Comparison of ENCODE assay signal across 1 cellular context in the genomic region with DNA sequence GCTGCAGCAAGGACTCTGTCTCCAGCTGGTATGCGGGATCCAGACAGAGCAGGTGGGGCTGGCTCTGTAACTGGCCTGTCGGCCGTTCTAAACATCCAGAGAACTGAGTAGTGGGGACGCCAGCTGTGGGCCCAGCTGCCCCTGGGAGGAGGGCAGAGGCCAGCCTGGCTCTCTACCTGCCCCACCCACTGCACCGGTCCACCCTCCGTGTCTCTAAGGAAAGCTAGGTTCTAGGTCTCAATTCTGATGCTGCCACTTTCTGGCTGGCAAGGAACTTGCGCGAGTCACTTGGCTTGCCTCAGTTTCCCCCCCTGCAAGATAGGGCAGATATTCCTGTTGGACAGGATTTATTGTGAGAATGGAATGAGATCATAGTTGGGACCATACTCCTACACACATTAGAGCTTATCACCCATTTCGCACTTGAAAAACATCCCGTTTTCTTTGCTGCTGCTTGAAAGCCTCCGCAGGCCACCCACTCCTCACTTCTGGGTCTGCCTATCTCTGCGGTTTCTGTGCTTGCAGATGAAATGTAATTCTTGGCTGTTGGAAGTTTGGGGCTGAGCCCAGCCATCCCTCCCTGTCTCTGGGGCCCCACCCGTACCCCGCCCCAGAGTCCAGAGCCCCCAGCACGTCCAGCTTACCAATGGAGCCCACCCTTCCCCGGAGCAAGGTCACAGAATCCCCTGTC.
TF ChIP-seq lines count a peak whose summit lies in the region.

No MANE protein-coding gene starts in this region.

TF ChIP-seq in K562, 482 proteins besides CTCF, POLR2A, EP300 and RAD21 (continued from another document and continues in another):
- TF ChIP-seq, protein P1, sequence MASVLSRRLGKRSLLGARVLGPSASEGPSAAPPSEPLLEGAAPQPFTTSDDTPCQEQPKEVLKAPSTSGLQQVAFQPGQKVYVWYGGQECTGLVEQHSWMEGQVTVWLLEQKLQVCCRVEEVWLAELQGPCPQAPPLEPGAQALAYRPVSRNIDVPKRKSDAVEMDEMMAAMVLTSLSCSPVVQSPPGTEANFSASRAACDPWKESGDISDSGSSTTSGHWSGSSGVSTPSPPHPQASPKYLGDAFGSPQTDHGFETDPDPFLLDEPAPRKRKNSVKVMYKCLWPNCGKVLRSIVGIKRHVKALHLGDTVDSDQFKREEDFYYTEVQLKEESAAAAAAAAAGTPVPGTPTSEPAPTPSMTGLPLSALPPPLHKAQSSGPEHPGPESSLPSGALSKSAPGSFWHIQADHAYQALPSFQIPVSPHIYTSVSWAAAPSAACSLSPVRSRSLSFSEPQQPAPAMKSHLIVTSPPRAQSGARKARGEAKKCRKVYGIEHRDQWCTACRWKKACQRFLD (CRISPR knock-in tag; IDR thresholded peaks at IDR 0.05), result peak; percentile 54; the same call in 1 of the 2 replicates
- TF ChIP-seq ZNF318 (IDR thresholded peaks at IDR 0.05; ENCODE audit: borderline replicate concordance in 1 of 2, low read depth in 1 of 2) (no peak), SRSF9 (IDR thresholded peaks at IDR 0.05; ENCODE audit: borderline replicate concordance, low read depth, low read length) (no peak), ADNP (tag; IDR thresholded peaks at IDR 0.05) (no peak), RCOR1 (IDR thresholded peaks at IDR 0.05; ENCODE audit: borderline replicate concordance in 1 of 2, low read depth in 2 of 2, low read length in 2 of 2) (peak in 1 of 2 experiments; percentile 96; a peak in 2 of 4 replicates), EHMT2 (IDR thresholded peaks at IDR 0.05) (no peak), DPF2 (IDR thresholded peaks at IDR 0.05) (peak; percentile 91), TCF3 (CRISPR knock-in tag; IDR thresholded peaks at IDR 0.05) (peak; percentile 93), ESRRB (CRISPR knock-in tag; IDR thresholded peaks at IDR 0.05; ENCODE audit: borderline replicate concordance) (no peak), ZNF316 (IDR thresholded peaks at IDR 0.05) (no peak), CBFB (CRISPR knock-in tag; IDR thresholded peaks at IDR 0.05) (0 out of 2 replicates have a peak, but pooled peaks have one; percentile 24), FOSL1 (tag; conservative IDR thresholded peaks at IDR 0.05) (0 out of 2 replicates have a peak, but pooled peaks have one; percentile 29), FOXO4 (CRISPR knock-in tag; IDR thresholded peaks at IDR 0.05) (no peak), ZKSCAN8 (CRISPR knock-in tag; IDR thresholded peaks at IDR 0.05) (no peak), HDAC1 (IDR thresholded peaks at IDR 0.05) (peak in 1 of 2 experiments; percentile 84; a peak in 2 of 4 replicates), TCF7 (IDR thresholded peaks at IDR 0.05; ENCODE audit: borderline replicate concordance) (peak; percentile 98), SMARCA4 (IDR thresholded peaks at IDR 0.05) (peak; percentile 90), E2F3 (CRISPR knock-in tag; IDR thresholded peaks at IDR 0.05) (no peak), CTBP1 (IDR thresholded peaks at IDR 0.05; ENCODE audit: borderline replicate concordance) (peak; percentile 50; the same call in 1 of the 2 replicates), ZNF639 (CRISPR knock-in tag; conservative IDR thresholded peaks at IDR 0.05 in 1 of 2, IDR thresholded peaks at IDR 0.05 in 1 of 2) (0 out of 4 replicates have a peak, but pooled peaks of 1 of the 2 experiments have one; percentile 30), TFAP4 (CRISPR knock-in tag; IDR thresholded peaks at IDR 0.05; ENCODE audit: borderline replicate concordance) (peak; percentile 48; the same call in 1 of the 2 replicates), SMARCA5 (IDR thresholded peaks at IDR 0.05) (no peak), RB1 (IDR thresholded peaks at IDR 0.05; ENCODE audit: low read depth) (peak; percentile 62; the same call in 1 of the 2 replicates), TEAD4 (IDR thresholded peaks at IDR 0.05; ENCODE audit: low read length) (peak; percentile 94), TEAD4 (CRISPR knock-in tag; IDR thresholded peaks at IDR 0.05; ENCODE audit: borderline replicate concordance) (no peak), RHOXF2B (CRISPR knock-in tag; conservative IDR thresholded peaks at IDR 0.05) (no peak), BRD4 (IDR thresholded peaks at IDR 0.05) (no peak), ELK3 (CRISPR knock-in tag; IDR thresholded peaks at IDR 0.05) (no peak), YBX1 (IDR thresholded peaks at IDR 0.05) (no peak), NCOA1 (IDR thresholded peaks at IDR 0.05; ENCODE audit: low read depth) (peak; percentile 58; the same call in 1 of the 2 replicates), SMAD2 (IDR thresholded peaks at IDR 0.05; ENCODE audit: low read depth, low read length) (no peak), FOXJ2 (tag; IDR thresholded peaks at IDR 0.05) (no peak), RUNX1 (IDR thresholded peaks at IDR 0.05; ENCODE audit: low read depth) (peak; percentile 93), HNRNPLL (IDR thresholded peaks at IDR 0.05; ENCODE audit: low read depth, low read length, poor library complexity, severe bottlenecking) (no peak), HES1 (IDR thresholded peaks at IDR 0.05; ENCODE audit: low read depth) (0 out of 2 replicates have a peak, but pooled peaks have one; percentile 52), PML (IDR thresholded peaks at IDR 0.05; ENCODE audit: low read length) (peak; percentile 83), CREM (IDR thresholded peaks at IDR 0.05; ENCODE audit: low read depth) (peak; percentile 69; the same call in 1 of the 2 replicates)
- TF ChIP-seq, protein P2, sequence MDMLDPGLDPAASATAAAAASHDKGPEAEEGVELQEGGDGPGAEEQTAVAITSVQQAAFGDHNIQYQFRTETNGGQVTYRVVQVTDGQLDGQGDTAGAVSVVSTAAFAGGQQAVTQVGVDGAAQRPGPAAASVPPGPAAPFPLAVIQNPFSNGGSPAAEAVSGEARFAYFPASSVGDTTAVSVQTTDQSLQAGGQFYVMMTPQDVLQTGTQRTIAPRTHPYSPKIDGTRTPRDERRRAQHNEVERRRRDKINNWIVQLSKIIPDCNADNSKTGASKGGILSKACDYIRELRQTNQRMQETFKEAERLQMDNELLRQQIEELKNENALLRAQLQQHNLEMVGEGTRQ (CRISPR knock-in tag; IDR thresholded peaks at IDR 0.05), result no peak
- TF ChIP-seq, protein P3, sequence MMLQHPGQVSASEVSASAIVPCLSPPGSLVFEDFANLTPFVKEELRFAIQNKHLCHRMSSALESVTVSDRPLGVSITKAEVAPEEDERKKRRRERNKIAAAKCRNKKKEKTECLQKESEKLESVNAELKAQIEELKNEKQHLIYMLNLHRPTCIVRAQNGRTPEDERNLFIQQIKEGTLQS (IDR thresholded peaks at IDR 0.05), result peak; percentile 82
- TF ChIP-seq, protein P3 (CRISPR knock-in tag; conservative IDR thresholded peaks at IDR 0.05), result no peak
